In the genomic region with DNA sequence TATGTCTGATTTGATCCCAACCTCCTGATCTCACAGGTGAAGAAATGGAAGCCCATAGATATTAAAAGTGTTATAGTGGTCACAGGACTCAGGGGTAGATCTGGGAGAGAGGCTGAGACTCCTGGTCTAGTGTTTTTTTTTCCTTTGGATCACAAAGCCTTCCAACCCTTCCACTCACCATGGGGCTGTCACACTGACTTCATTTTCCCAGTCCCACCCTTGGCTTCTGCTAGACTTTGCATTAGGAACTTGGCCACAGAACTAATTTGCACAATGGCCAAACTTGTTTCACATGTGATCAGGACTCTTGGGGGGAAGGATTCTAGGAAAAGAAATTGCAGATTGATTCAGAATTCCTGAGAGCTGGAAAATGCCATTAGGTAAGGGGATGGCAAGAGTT, we compare ENCODE assay signal across 20 cellular contexts.
DNase-seq lines count a peak whose midpoint lies in the region; ATAC-seq, FAIRE-seq and TF ChIP-seq lines count a peak whose summit lies in the region.
"Had no signal": no experiment of that assay in that cellular context is flagged by ENCODE, and none has a peak within 500 bp of the region (broad histone marks: within the 10 kb centered on the region; RNA-seq: fewer than 3 reads in every experiment).

No MANE protein-coding gene starts in this region.

- intact Hi-C loops in left cardiac atrium (cut with DNase I) (no loop called here), upper lobe of right lung (cut with DNase I) (no loop called here)

- H3K56ac ChIP-seq in H1 (replicated peaks; ENCODE audit: insufficient read length, low read depth, low read length): no peak overlapping the region

- H3K9me3 ChIP-seq in H1 (ENCODE audit: insufficient read depth in 2 of 2, low read depth in 1 of 2, low read length in 1 of 2) (no peaks in the 10 kb centered on the region), stomach smooth muscle (ENCODE audit: control insufficient read depth in 2 of 2, low read length in 2 of 2) (no peaks in the 10 kb centered on the region), upper lobe of right lung (no peaks in the 10 kb centered on the region)
- H3K9me3 ChIP-seq: A549 had no signal

- H3K27me3 ChIP-seq in H1 (replicated peaks in 1 of 4; ENCODE audit: control insufficient read depth in 3 of 4, extremely low read depth in 1 of 4, insufficient read depth in 3 of 4, low read length in 3 of 4) (no peaks in the 10 kb centered on the region), stomach smooth muscle (ENCODE audit: control insufficient read depth in 1 of 2, insufficient read depth in 2 of 2, low read length in 2 of 2) (no peaks in the 10 kb centered on the region), upper lobe of right lung (no peaks in the 10 kb centered on the region)

- no peak for FAIRE-seq in H1 (lab: Jason Lieb, UNC)
- FAIRE-seq: A549, GM12891, GM18507, K562 had no signal

- H3K23me2 ChIP-seq in H1 (ENCODE audit: low read depth, low read length): no peaks in the 10 kb centered on the region

- H3K4me2 ChIP-seq in H1 (ENCODE audit: insufficient read depth in 1 of 2, low read depth in 2 of 2, low read length in 2 of 2): no peak overlapping the region
- H3K4me2 ChIP-seq: A549, PC-9 had no signal

- no peaks in the 10 kb centered on the region for H3K79me2 ChIP-seq in H1 (ENCODE audit: control insufficient read depth in 1 of 2, insufficient read depth in 2 of 2, low read length in 2 of 2)

- H2AFZ ChIP-seq in H1 (ENCODE audit: low read length): no peak overlapping the region
- H2AFZ ChIP-seq: PC-9 had no signal

- no peak overlapping the region for H4K5ac ChIP-seq in H1 (ENCODE audit: insufficient read length, low read depth, low read length)

- no peak overlapping the region for H3K23ac ChIP-seq in H1 (ENCODE audit: insufficient read length)

- no peaks in the 10 kb centered on the region for H3K79me1 ChIP-seq in H1 (ENCODE audit: low read depth, low read length)

- no peak overlapping the region for H2AK5ac ChIP-seq in H1 (ENCODE audit: low read depth, low read length)

- CTCF ChIA-PET in H1 (lab: Charles Lee; ENCODE audit: partially characterized antibody): interaction anchor here (0.9 to 1.4 kb wide), 2 partner anchors 51 to 380 kb away, joined by 3 read pairs; no protein-coding TSS in a partner anchor

- H2BK120ac ChIP-seq in H1 (replicated peaks; ENCODE audit: low read depth, low read length): no peak overlapping the region

- no peak overlapping the region for H3K4ac ChIP-seq in H1 (replicated peaks; ENCODE audit: insufficient read length, low read depth, low read length)

- H2BK12ac ChIP-seq in H1 (ENCODE audit: low read depth, low read length): no peak overlapping the region

- POLR2A ChIA-PET in H1 (lab: Charles Lee; ENCODE audit: partially characterized antibody): no interaction called here

- no peak for TF ChIP-seq POLR2A in H1 (IDR thresholded peaks at IDR 0.05; ENCODE audit: control extremely low read depth in 1 of 2, low read depth in 2 of 2, low read length in 2 of 2)

- peak; percentile 55 for DNase-seq in NCI-H446 treated with DMSO at 0.1 percent for 48 hours (lab: John Stamatoyannopoulos, UW)
- no peak for DNase-seq in H1 (ENCODE audit: low read depth in 1 of 2, low spot score in 2 of 2)
- no peak for DNase-seq in left cardiac atrium
- DNase-seq in superior temporal gyrus (ENCODE audit: extremely low spot score): no peak
- DNase-seq in upper lobe of right lung: no peak
- DNase-seq in NK-92 (lab: John Stamatoyannopoulos, UW; ENCODE audit: unreplicated experiment): no peak
- DNase-seq in activated effector memory CD4-positive, alpha-beta T cell treated with Interleukin-2 at 50 U/mL for 16 hours: no peak
- DNase-seq: C1 segment of cervical spinal cord, DMS 273 treated with DMSO at 0.1 percent for 48 hours, GF-D8, GOT3, MV-4-11, NCI-H1417 treated with DMSO at 0.1 percent for 48 hours, NCI-H1930, PC-9 had no signal

- peak; percentile 23 to 56 for ATAC-seq in left cardiac atrium
- ATAC-seq in upper lobe of right lung: no peak
- ATAC-seq: A549, K562 had no signal

- H4K91ac ChIP-seq in H1 (replicated peaks; ENCODE audit: insufficient read length, low read length): peak overlapping the region; percentile 11

- H3K14ac ChIP-seq in H1 (ENCODE audit: insufficient read length): no peak overlapping the region

- H2BK20ac ChIP-seq in H1 (ENCODE audit: low read length): no peak overlapping the region

- H3K36me3 ChIP-seq in H1 (ENCODE audit: control insufficient read depth in 2 of 4, insufficient read depth in 4 of 4, low read length in 3 of 4) (no peaks in the 10 kb centered on the region), stomach smooth muscle (ENCODE audit: control insufficient read depth in 2 of 2, insufficient read depth in 2 of 2, low read length in 2 of 2) (no peaks in the 10 kb centered on the region), upper lobe of right lung (no peaks in the 10 kb centered on the region)

- H3K4me1 ChIP-seq in H1 (replicated peaks in 1 of 4; ENCODE audit: control insufficient read depth in 3 of 4, insufficient read depth in 4 of 4, low read length in 3 of 4): no peaks in the 10 kb centered on the region; a peak in 2 of 7 replicates
- H3K4me1 ChIP-seq in stomach smooth muscle (ENCODE audit: control insufficient read depth, insufficient read depth, low read length): peaks cover 36% of the 10 kb centered on the region
- H3K4me1 ChIP-seq in upper lobe of right lung: no peaks in the 10 kb centered on the region

- no peak for TF ChIP-seq RAD21 in H1 (IDR thresholded peaks at IDR 0.05 in 1 of 2, conservative IDR thresholded peaks at IDR 0.05 in 1 of 2; ENCODE audit: low read depth in 2 of 2, low read length in 2 of 2)

- TF ChIP-seq CTCF in H1 (IDR thresholded peaks at IDR 0.05; ENCODE audit: control extremely low read depth in 1 of 3, insufficient read depth in 1 of 3, low read depth in 1 of 3, low read length in 3 of 3) (no peak), upper lobe of right lung (IDR thresholded peaks at IDR 0.05) (no peak)

- no peak overlapping the region for H3K27ac ChIP-seq in H1 (ENCODE audit: low read depth, low read length)
- H3K27ac ChIP-seq in stomach smooth muscle (ENCODE audit: low read length): peak overlapping the region; percentile 2
- H3K27ac ChIP-seq in upper lobe of right lung: no peak overlapping the region
- H3K27ac ChIP-seq: A549, PC-9 had no signal

- no peak overlapping the region for H4K8ac ChIP-seq in H1 (ENCODE audit: extremely low read depth, insufficient read depth, low read length)

- H3K4me3 ChIP-seq in H1 (ENCODE audit: extremely low read depth in 1 of 4, insufficient read depth in 2 of 4, low read depth in 3 of 4, low read length in 4 of 4): no peak overlapping the region
- H3K4me3 ChIP-seq in stomach smooth muscle (ENCODE audit: low read length in 2 of 2): no peak overlapping the region
- no peak overlapping the region for H3K4me3 ChIP-seq in upper lobe of right lung
- H3K4me3 ChIP-seq: A549, K562, PC-9 had no signal

- H3K9ac ChIP-seq in H1 (replicated peaks in 1 of 4; ENCODE audit: extremely low read depth in 1 of 4, low read depth in 3 of 4, low read length in 3 of 4) (no peak overlapping the region), stomach smooth muscle (ENCODE audit: low read length in 2 of 2) (no peak overlapping the region)

- no peak overlapping the region for H2BK5ac ChIP-seq in H1 (ENCODE audit: low read depth, low read length)

- no peak overlapping the region for H3K18ac ChIP-seq in H1 (ENCODE audit: extremely low read depth, low read length)

- TF ChIP-seq EP300 in H1 (IDR thresholded peaks at IDR 0.05; ENCODE audit: borderline replicate concordance in 1 of 2, low read depth in 2 of 2, low read length in 2 of 2): no peak

- no peaks in the 10 kb centered on the region for H4K20me1 ChIP-seq in H1 (replicated peaks in 1 of 2; ENCODE audit: control insufficient read depth in 1 of 2, insufficient read depth in 2 of 2, low read length in 2 of 2)

- H2BK15ac ChIP-seq in H1 (ENCODE audit: low read length): no peak overlapping the region

TF ChIP-seq in H1, 55 proteins besides CTCF, POLR2A, EP300 and RAD21:
- TF ChIP-seq SUZ12 (IDR thresholded peaks at IDR 0.05; ENCODE audit: low read length) (no peak), TBP (IDR thresholded peaks at IDR 0.05; ENCODE audit: low read depth, low read length) (no peak), JUN (IDR thresholded peaks at IDR 0.05; ENCODE audit: low read depth, low read length) (no peak), TEAD4 (IDR thresholded peaks at IDR 0.05; ENCODE audit: low read depth, low read length) (no peak), KDM1A (IDR thresholded peaks at IDR 0.05; ENCODE audit: borderline replicate concordance, low read length) (no peak), NRF1 (IDR thresholded peaks at IDR 0.05; ENCODE audit: low read depth, low read length) (no peak), BRCA1 (IDR thresholded peaks at IDR 0.05; ENCODE audit: low read depth, low read length) (no peak), SAP30 (IDR thresholded peaks at IDR 0.05; ENCODE audit: insufficient read depth, insufficient replicate concordance, low read length) (no peak), CBX8 (IDR thresholded peaks at IDR 0.05; ENCODE audit: borderline replicate concordance, low read depth, low read length) (no peak), EZH2 (IDR thresholded peaks at IDR 0.05; ENCODE audit: low read depth, low read length, severe bottlenecking) (no peak), CHD1 (IDR thresholded peaks at IDR 0.05; ENCODE audit: low read depth, low read length) (no peak)
